In the genomic region with DNA sequence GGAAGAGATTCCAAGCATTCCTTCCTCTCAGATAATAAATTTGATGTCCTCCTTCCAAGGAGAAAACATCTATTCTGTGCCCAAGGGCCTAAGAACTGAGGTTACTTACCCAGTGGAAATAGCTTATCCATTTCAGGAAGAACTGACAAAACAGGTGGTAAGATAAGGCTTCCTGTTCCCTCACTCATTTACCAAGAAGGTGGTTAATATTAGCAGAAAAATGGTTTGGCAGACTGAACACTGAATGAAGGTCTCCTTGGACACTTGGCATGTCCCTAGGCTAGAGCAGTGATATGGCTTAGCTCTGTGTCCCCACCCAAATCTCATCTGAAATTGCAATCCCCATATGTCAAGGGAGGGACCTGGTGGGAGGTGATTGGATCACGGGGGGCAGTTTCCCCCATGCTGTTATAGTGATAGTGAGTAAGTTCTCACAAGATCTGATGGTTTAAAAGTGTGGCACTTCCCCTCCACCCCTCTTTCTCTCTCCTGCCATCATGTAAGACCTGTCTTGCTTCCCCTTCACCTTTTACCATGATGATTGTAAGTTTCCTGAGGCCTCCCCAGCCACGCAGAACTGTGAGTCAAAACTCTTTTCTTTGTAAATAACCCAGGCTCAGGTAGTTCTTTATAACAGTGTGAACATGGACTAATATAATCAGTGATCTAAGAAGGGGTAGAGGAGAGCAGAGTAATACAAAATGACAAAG, we compare ENCODE assay signal across 11 cellular contexts.
DNase-seq lines count a peak whose midpoint lies in the region; ATAC-seq and TF ChIP-seq lines count a peak whose summit lies in the region.
"Had no signal": no experiment of that assay in that cellular context is flagged by ENCODE, and none has a peak within 500 bp of the region (broad histone marks: within the 10 kb centered on the region; RNA-seq: fewer than 3 reads in every experiment).

No MANE protein-coding gene starts in this region.

- H3K4me3 Mint-ChIP-seq in activated T-helper 17 cell treated with anti-CD3 and anti-CD28 coated beads, Interleukin-2, amount 50 U/mL, for 72 hours, result no peak overlapping the region

- no peaks in the 10 kb centered on the region for H3K36me3 ChIP-seq in heart left ventricle
- H3K36me3 ChIP-seq: MG63, neutrophil had no signal

- no peaks in the 10 kb centered on the region for H3K9me3 Mint-ChIP-seq in activated T-helper 17 cell treated with anti-CD3 and anti-CD28 coated beads, Interleukin-2, amount 50 U/mL, for 72 hours

- H3K27me3 Mint-ChIP-seq in activated T-helper 17 cell treated with anti-CD3 and anti-CD28 coated beads, Interleukin-2, amount 50 U/mL, for 72 hours, result no peaks in the 10 kb centered on the region

- no peak overlapping the region for H3K27ac ChIP-seq in heart left ventricle
- H3K27ac ChIP-seq: HL-60, neutrophil had no signal

- WGBS in heart left ventricle, 4 donors, result 79 to 97% (median 93%) methylated on average over 2 of the region's 2 CpGs

- H3K4me3 ChIP-seq in heart left ventricle, result no peak overlapping the region
- H3K4me3 ChIP-seq: MG63 had no signal

- H3K9me3 ChIP-seq in heart left ventricle, result no peaks in the 10 kb centered on the region
- H3K9me3 ChIP-seq: MG63, neutrophil had no signal

- peak overlapping the region; percentile 42 for H3K27ac Mint-ChIP-seq in activated T-helper 17 cell treated with anti-CD3 and anti-CD28 coated beads, Interleukin-2, amount 50 U/mL, for 72 hours

- H3K36me3 Mint-ChIP-seq in activated T-helper 17 cell treated with anti-CD3 and anti-CD28 coated beads, Interleukin-2, amount 50 U/mL, for 72 hours (ENCODE audit: low read depth), result no peaks in the 10 kb centered on the region

- peaks cover 0 to 8% (median 0%) of the 10 kb centered on the region in 12 donors for H3K4me1 ChIP-seq in heart left ventricle

- H3K27me3 ChIP-seq in heart left ventricle, result no peaks in the 10 kb centered on the region
- H3K27me3 ChIP-seq: MG63, neutrophil had no signal

- DNase-seq in globus pallidus (ENCODE audit: low spot score) (no peak), heart left ventricle (no peak), NCI-H510A treated with DMSO at 0.1 percent for 48 hours (lab: John Stamatoyannopoulos, UW) (no peak), T-helper 2 cell (no peak)

- H3K4me1 Mint-ChIP-seq in activated T-helper 17 cell treated with anti-CD3 and anti-CD28 coated beads, Interleukin-2, amount 50 U/mL, for 72 hours, result peaks cover 21% of the 10 kb centered on the region

- no peak for TF ChIP-seq CTCF in heart left ventricle (IDR thresholded peaks at IDR 0.05)

- TF ChIP-seq POLR2A in heart left ventricle (IDR thresholded peaks at IDR 0.05), result no peak

- intact Hi-C loops in heart left ventricle (cut with DNase I), result loop anchor here (1.0 to 10.0 kb wide), 11 partner anchors 74 to 196 kb away; no protein-coding TSS in a partner anchor

- ATAC-seq in GM18519 (IDR thresholded peaks at IDR 0.05; ENCODE audit: low FRiP score, unreplicated experiment) (peak; percentile 10), GM21381 (IDR thresholded peaks at IDR 0.05; ENCODE audit: unreplicated experiment) (peak; percentile 13), HG03097 (IDR thresholded peaks at IDR 0.05; ENCODE audit: low FRiP score, unreplicated experiment) (peak; percentile 77), heart left ventricle (no peak)
- peak; percentile 55 for ATAC-seq in activated T-helper 17 cell treated with anti-CD3 and anti-CD28 coated beads, Interleukin-2, amount 50 U/mL, for 72 hours (replicated peaks)

Comparison
In these comparisons a context has a peak if more than half of its experiments do, and no peak if none do; other contexts are left out.
1. ATAC-seq: peak in GM18519 (single experiment), GM21381 (single experiment), HG03097 (single experiment) and activated T-helper 17 cell treated with anti-CD3 and anti-CD28 coated beads, Interleukin-2, amount 50 U/mL, for 72 hours (single experiment); none in heart left ventricle (0 of 4).